In genomic region chr13:72541674-72542073, GRCh38 we compare ENCODE assay signal across 21 cellular contexts.
"Had no signal": no experiment of that assay in that cellular context is flagged by ENCODE, and none has a peak within 500 bp of the region (broad histone marks: within the 10 kb centered on the region; RNA-seq: fewer than 3 reads in every experiment).

No MANE protein-coding gene starts in this region.

- H3K4me3 ChIP-seq: coronary artery, gastrocnemius medialis, heart left ventricle, hepatocyte, left lung, psoas muscle, thoracic aorta, tibial nerve, upper lobe of left lung had no signal

- H3K9me3 Mint-ChIP-seq: nephron progenitor cell; stimulated activated naive CD8-positive, alpha-beta T cell treated with anti-CD3 and anti-CD28 coated beads, Interleukin-15, Interleukin-2, amounts not matched to agents 100 ng/mL and 50 ng/mL, for 24 hours had no signal

- DNase-seq: dermis blood vessel endothelial cell; effector memory CD4-positive, alpha-beta T cell; gastrocnemius medialis; heart left ventricle; left cardiac atrium; left lung; naive thymus-derived CD8-positive, alpha-beta T cell; nephron progenitor cell; nucleus accumbens; psoas muscle; right cardiac atrium; small intestine; stimulated activated CD4-positive, alpha-beta T cell treated with anti-CD3 and anti-CD28 coated beads, Interleukin-15, amount 100 ng/mL, for 24 hours; stimulated activated CD4-positive, alpha-beta T cell treated with anti-CD3 and anti-CD28 coated beads, Interleukin-2, amount 100 ng/mL, for 48 hours; stimulated activated naive B cell treated with anti-CD40 and anti-IgM and Interleukin-4, amounts not matched to agents 10 μg/mL and 1 μg/mL and 100 μg/mL, for 72 hours; upper lobe of left lung had no signal

- ATAC-seq: gastrocnemius medialis; heart left ventricle; left cardiac atrium; left lung; naive thymus-derived CD8-positive, alpha-beta T cell; psoas muscle; right cardiac atrium; stimulated activated naive B cell treated with anti-CD40 and anti-IgM and Interleukin-4, amounts not matched to agents 10 μg/mL and 1 μg/mL and 100 μg/mL, for 72 hours had no signal

- H3K9me3 ChIP-seq: gastrocnemius medialis, heart left ventricle, left lung, psoas muscle, thoracic aorta, tibial nerve, upper lobe of left lung had no signal

- H3K4me2 ChIP-seq: hepatocyte had no signal

- H3K4me1 Mint-ChIP-seq: naive thymus-derived CD8-positive, alpha-beta T cell; stimulated activated naive B cell treated with anti-CD40 and anti-IgM and Interleukin-4, amounts not matched to agents 10 μg/mL and 1 μg/mL and 100 μg/mL, for 72 hours had no signal

- H3K4me1 ChIP-seq: gastrocnemius medialis, heart left ventricle, left lung, psoas muscle, upper lobe of left lung had no signal

- H3K27me3 ChIP-seq: gastrocnemius medialis, heart left ventricle, hepatocyte, left lung, tibial nerve, upper lobe of left lung had no signal

- H3K27me3 Mint-ChIP-seq: stimulated activated naive B cell treated with anti-CD40 and anti-IgM and Interleukin-4, amounts not matched to agents 10 μg/mL and 1 μg/mL and 100 μg/mL, for 72 hours; stimulated activated naive CD8-positive, alpha-beta T cell treated with anti-CD3 and anti-CD28 coated beads, Interleukin-15, Interleukin-2, amounts not matched to agents 100 ng/mL and 50 ng/mL, for 24 hours had no signal

- H3K27ac Mint-ChIP-seq: naive thymus-derived CD8-positive, alpha-beta T cell; stimulated activated naive B cell treated with anti-CD40 and anti-IgM and Interleukin-4, amounts not matched to agents 10 μg/mL and 1 μg/mL and 100 μg/mL, for 72 hours; stimulated activated naive CD8-positive, alpha-beta T cell treated with anti-CD3 and anti-CD28 coated beads, Interleukin-15, Interleukin-2, amounts not matched to agents 100 ng/mL and 50 ng/mL, for 24 hours had no signal

- H2AFZ ChIP-seq: hepatocyte had no signal

- H3K36me3 Mint-ChIP-seq: naive thymus-derived CD8-positive, alpha-beta T cell; stimulated activated naive B cell treated with anti-CD40 and anti-IgM and Interleukin-4, amounts not matched to agents 10 μg/mL and 1 μg/mL and 100 μg/mL, for 72 hours had no signal

- H3K27ac ChIP-seq: coronary artery, gastrocnemius medialis, heart left ventricle, hepatocyte, left lung, psoas muscle, thoracic aorta, tibial nerve, upper lobe of left lung had no signal

- H3K36me3 ChIP-seq: gastrocnemius medialis, heart left ventricle, left lung, thoracic aorta, tibial nerve, upper lobe of left lung had no signal

- H3K79me2 ChIP-seq: hepatocyte had no signal

- H3K4me3 Mint-ChIP-seq: naive thymus-derived CD8-positive, alpha-beta T cell; nephron progenitor cell; stimulated activated naive B cell treated with anti-CD40 and anti-IgM and Interleukin-4, amounts not matched to agents 10 μg/mL and 1 μg/mL and 100 μg/mL, for 72 hours; stimulated activated naive CD8-positive, alpha-beta T cell treated with anti-CD3 and anti-CD28 coated beads, Interleukin-15, Interleukin-2, amounts not matched to agents 100 ng/mL and 50 ng/mL, for 24 hours had no signal
